ENCODE assay signal across 26 cellular contexts in genomic region chr16:23539984-23540816, GRCh38. TPM values are rescaled to one million over a fixed set of nuclear protein-coding genes. Genes with fewer than 3 reads are reported as not detected.
DNase-seq lines count a peak whose midpoint lies in the region; ATAC-seq and TF ChIP-seq lines count a peak whose summit lies in the region.
"Had no signal": no experiment of that assay in that cellular context is flagged by ENCODE, and none has a peak within 500 bp of the region (broad histone marks: within the 10 kb centered on the region; RNA-seq: fewer than 3 reads in every experiment).

No MANE protein-coding gene starts in this region.

- DNase-seq in DMS153 (lab: John Stamatoyannopoulos, UW) (peak; percentile 88), NCI-H2196 (lab: John Stamatoyannopoulos, UW; ENCODE audit: unreplicated experiment) (peak; percentile 39), WTC11 (ENCODE audit: low spot score) (no peak), right lobe of liver (no peak), colonic mucosa (no peak)
- no peak for DNase-seq in central memory CD4-positive, alpha-beta T cell
- no peak for DNase-seq in activated CD4-positive, alpha-beta T cell treated with anti-CD3 and anti-CD28 coated beads for 36 hours
- no peak for DNase-seq in stimulated activated naive CD8-positive, alpha-beta T cell treated with anti-CD3 and anti-CD28 coated beads, Interleukin-15, amount 100 ng/mL, for 72 hours
- DNase-seq: activated CD4-positive, alpha-beta T cell treated with anti-CD3 and anti-CD28 coated beads, Interleukin-2, amount 50 U/mL, for 48 hours; activated effector memory CD4-positive, alpha-beta T cell treated with anti-CD3 and anti-CD28 coated beads, Interleukin-2, amount 50 U/mL, for 16 hours; adrenal gland; foreskin melanocyte; GF-D8; GM23248; kidney glomerular epithelial cell; NCI-H1105 treated with DMSO at 0.1 percent for 48 hours; NCI-H69; OCI-M1; stimulated activated naive CD4-positive, alpha-beta T cell treated with Interleukin-2 at 50 U/mL for 16 hours; T-helper 2 cell; tibial artery; WERI-Rb-1 had no signal

- H3K9me3 ChIP-seq in right lobe of liver (no peaks in the 10 kb centered on the region), colonic mucosa (no peaks in the 10 kb centered on the region)
- H3K9me3 ChIP-seq: adrenal gland, tibial artery had no signal

- no peaks in the 10 kb centered on the region for H3K27me3 ChIP-seq in right lobe of liver
- H3K27me3 ChIP-seq in colonic mucosa = no peaks in the 10 kb centered on the region
- H3K27me3 ChIP-seq: adrenal gland, cardiac muscle cell, tibial artery had no signal

- 64% methylated on average over 6 of the region's 11 CpGs for WGBS in right lobe of liver (ENCODE audit: insufficient coverage, low coverage, low lambda C conversion rate, missing lambda C conversion rate)

- ATAC-seq in WTC11 (no peak), right lobe of liver (peak; percentile 71 to 95 (median 84))
- ATAC-seq in activated CD4-positive, alpha-beta T cell treated with anti-CD3 and anti-CD28 coated beads for 36 hours = no peak
- ATAC-seq in stimulated activated naive CD8-positive, alpha-beta T cell treated with anti-CD3 and anti-CD28 coated beads, Interleukin-15, amount 100 ng/mL, for 72 hours = no peak
- ATAC-seq: GM12878 had no signal

- H3K27ac ChIP-seq in right lobe of liver (peak overlapping the region in 1 of 3 donors; percentile 42), colonic mucosa (no peak overlapping the region)
- H3K27ac ChIP-seq: cardiac muscle cell, tibial artery, WERI-Rb-1 had no signal

- CTCF ChIA-PET in WTC11 (lab: Charles Lee) = no interaction called here
- CTCF ChIA-PET in activated CD4-positive, alpha-beta T cell treated with anti-CD3 and anti-CD28 coated beads for 36 hours (lab: Charles Lee) = interaction anchor here (0.6 kb wide), 1 partner anchor 138 kb away, joined by 3 read pairs; the partner anchor contains the start of gene PLK1

- POLR2A ChIA-PET in WTC11 (lab: Charles Lee) = no interaction called here
- POLR2A ChIA-PET in activated CD4-positive, alpha-beta T cell treated with anti-CD3 and anti-CD28 coated beads for 36 hours (lab: Charles Lee) = interaction anchor here (0.6 to 1.1 kb wide), 2 partner anchors 17 to 18 kb away, joined by 3 to 6 read pairs; partner anchors contain the start of genes EARS2 and UBFD1

- H3K4me3 ChIP-seq in right lobe of liver = no peak overlapping the region
- no peak overlapping the region for H3K4me3 ChIP-seq in colonic mucosa
- H3K4me3 ChIP-seq: adrenal gland, cardiac muscle cell, GM12878, GM23248, tibial artery had no signal

- intact Hi-C loops in right lobe of liver (cut with DNase I) = no loop called here
- intact Hi-C loops in activated CD4-positive, alpha-beta T cell treated with anti-CD3 and anti-CD28 coated beads for 36 hours (cut with DNase I, micrococcal nuclease) = no loop called here
- intact Hi-C loops in colonic mucosa (cut with DNase I) = no loop called here

- TF ChIP-seq CTCF in WTC11 (IDR thresholded peaks at IDR 0.05) (no peak), right lobe of liver (IDR thresholded peaks at IDR 0.05) (no peak), colonic mucosa (IDR thresholded peaks at IDR 0.05) (no peak)

- H3K9ac ChIP-seq in colonic mucosa (ENCODE audit: low read depth in 2 of 2, low read length in 2 of 2) = no peak overlapping the region
- H3K9ac ChIP-seq: GM23248 had no signal

- H3K27ac Mint-ChIP-seq in WTC11 = no peak overlapping the region
- H3K27ac Mint-ChIP-seq in activated CD4-positive, alpha-beta T cell treated with anti-CD3 and anti-CD28 coated beads for 36 hours = no peak overlapping the region
- no peak overlapping the region for H3K27ac Mint-ChIP-seq in stimulated activated naive CD8-positive, alpha-beta T cell treated with anti-CD3 and anti-CD28 coated beads, Interleukin-15, amount 100 ng/mL, for 72 hours
- H3K27ac Mint-ChIP-seq: mesothelial cell of epicardium, nephron had no signal

- no peak for TF ChIP-seq POLR2A in right lobe of liver (IDR thresholded peaks at IDR 0.05)

- H3K27me3 Mint-ChIP-seq in WTC11 (ENCODE audit: low read depth) = no peaks in the 10 kb centered on the region
- H3K27me3 Mint-ChIP-seq in activated CD4-positive, alpha-beta T cell treated with anti-CD3 and anti-CD28 coated beads for 36 hours = no peaks in the 10 kb centered on the region
- no peaks in the 10 kb centered on the region for H3K27me3 Mint-ChIP-seq in stimulated activated naive CD8-positive, alpha-beta T cell treated with anti-CD3 and anti-CD28 coated beads, Interleukin-15, amount 100 ng/mL, for 72 hours

- H3K36me3 Mint-ChIP-seq in WTC11 = peaks cover 42% of the 10 kb centered on the region
- H3K36me3 Mint-ChIP-seq in activated CD4-positive, alpha-beta T cell treated with anti-CD3 and anti-CD28 coated beads for 36 hours (ENCODE audit: low read depth) = peaks cover 30% of the 10 kb centered on the region

- H3K36me3 ChIP-seq in right lobe of liver (peaks cover 0 to 40% (median 12%) of the 10 kb centered on the region in 4 donors), colonic mucosa (no peaks in the 10 kb centered on the region)

- H3K9me3 Mint-ChIP-seq in WTC11 = no peaks in the 10 kb centered on the region
- H3K9me3 Mint-ChIP-seq in activated CD4-positive, alpha-beta T cell treated with anti-CD3 and anti-CD28 coated beads for 36 hours (ENCODE audit: low read depth) = no peaks in the 10 kb centered on the region
- H3K9me3 Mint-ChIP-seq in stimulated activated naive CD8-positive, alpha-beta T cell treated with anti-CD3 and anti-CD28 coated beads, Interleukin-15, amount 100 ng/mL, for 72 hours = no peaks in the 10 kb centered on the region
- H3K9me3 Mint-ChIP-seq: mesothelial cell of epicardium, nephron had no signal

- no peaks in the 10 kb centered on the region for H3K4me1 Mint-ChIP-seq in WTC11
- peaks cover 10% of the 10 kb centered on the region for H3K4me1 Mint-ChIP-seq in activated CD4-positive, alpha-beta T cell treated with anti-CD3 and anti-CD28 coated beads for 36 hours
- peaks cover 9% of the 10 kb centered on the region for H3K4me1 Mint-ChIP-seq in stimulated activated naive CD8-positive, alpha-beta T cell treated with anti-CD3 and anti-CD28 coated beads, Interleukin-15, amount 100 ng/mL, for 72 hours
- H3K4me1 Mint-ChIP-seq: mesothelial cell of epicardium, nephron had no signal

- H3K4me3 Mint-ChIP-seq in WTC11 = no peak overlapping the region
- no peak overlapping the region for H3K4me3 Mint-ChIP-seq in activated CD4-positive, alpha-beta T cell treated with anti-CD3 and anti-CD28 coated beads for 36 hours
- no peak overlapping the region for H3K4me3 Mint-ChIP-seq in stimulated activated naive CD8-positive, alpha-beta T cell treated with anti-CD3 and anti-CD28 coated beads, Interleukin-15, amount 100 ng/mL, for 72 hours
- H3K4me3 Mint-ChIP-seq: mesothelial cell of epicardium, nephron had no signal

- H3K4me1 ChIP-seq in right lobe of liver = peaks cover 0 to 4% (median 0%) of the 10 kb centered on the region in 4 donors
- H3K4me1 ChIP-seq in colonic mucosa = no peaks in the 10 kb centered on the region
- H3K4me1 ChIP-seq: tibial artery had no signal

TF ChIP-seq in WTC11, 78 proteins besides CTCF, POLR2A, EP300 and RAD21:
- TF ChIP-seq FOXP4 (CRISPR knock-in tag; IDR thresholded peaks at IDR 0.05) = no peak
- TF ChIP-seq GABPB1 (CRISPR knock-in tag; IDR thresholded peaks at IDR 0.05) = peak; percentile 99
- TF ChIP-seq CDX4 (CRISPR knock-in tag; IDR thresholded peaks at IDR 0.05; ENCODE audit: borderline replicate concordance) = no peak

RNA-seq across cellular contexts. Expression of gene EARS2, which starts 16.9 kb away (rescaled TPM):
- total RNA-seq in WTC11 (2021) (47.9 to 55.9 TPM (median 53.5 TPM) in 3 replicates), right lobe of liver (10 to 100 TPM; 14.9 to 47.7 (median 15.9) TPM), colonic mucosa (10 to 100 TPM; 12.3 to 28.7 TPM)
- total RNA-seq in activated CD4-positive, alpha-beta T cell treated with anti-CD3 and anti-CD28 coated beads for 36 hours = 10 to 100 TPM; 26.6 to 31.9 TPM

RNA-seq across cellular contexts. Expression of gene UBFD1, which starts 17.3 kb away (rescaled TPM):
- 109 to 128 TPM (median 115 TPM) in 3 replicates for total RNA-seq in WTC11 (2021)
- total RNA-seq in right lobe of liver = 10 to 100 TPM; 27.6 to 50.5 (median 37.4) TPM
- 10 to 100 TPM; 56.8 to 57.2 TPM for total RNA-seq in activated CD4-positive, alpha-beta T cell treated with anti-CD3 and anti-CD28 coated beads for 36 hours
- 10 to 100 TPM; 32.4 to 62.4 TPM for total RNA-seq in colonic mucosa

RNA-seq across cellular contexts. Expression of gene GGA2, which starts 29.9 kb away (rescaled TPM):
- 107 to 122 TPM (median 122 TPM) in 3 replicates for total RNA-seq in WTC11 (2021)
- total RNA-seq in right lobe of liver = 10 to 100 TPM; 19.2 to 31.7 (median 27.8) TPM
- 100 to 1,000 TPM in 1 of 2 experiments, 10 to 100 TPM in 1; 86.7 to 114 TPM for total RNA-seq in activated CD4-positive, alpha-beta T cell treated with anti-CD3 and anti-CD28 coated beads for 36 hours
- 10 to 100 TPM; 45.3 to 48.0 TPM for total RNA-seq in colonic mucosa

RNA-seq across cellular contexts. Expression of gene NDUFAB1, which starts 55.9 kb away (rescaled TPM):
- 146 to 189 TPM (median 156 TPM) in 3 replicates for total RNA-seq in WTC11 (2021)
- total RNA-seq in right lobe of liver = 10 to 100 TPM; 53.9 to 87.3 (median 63.9) TPM
- total RNA-seq in activated CD4-positive, alpha-beta T cell treated with anti-CD3 and anti-CD28 coated beads for 36 hours = 100 to 1,000 TPM in 1 of 2 experiments, 10 to 100 TPM in 1; 81.5 to 158 TPM
- 100 to 1,000 TPM; 136 to 212 TPM for total RNA-seq in colonic mucosa

Comparison
In these comparisons a context has a peak if more than half of its experiments do, and no peak if none do; other contexts are left out.
1. DNase-seq: peak in DMS153 (single experiment) and NCI-H2196 (single experiment); none in WTC11 (single experiment), right lobe of liver (0 of 3), central memory CD4-positive, alpha-beta T cell (single experiment), activated CD4-positive, alpha-beta T cell treated with anti-CD3 and anti-CD28 coated beads for 36 hours (single experiment), stimulated activated naive CD8-positive, alpha-beta T cell treated with anti-CD3 and anti-CD28 coated beads, Interleukin-15, amount 100 ng/mL, for 72 hours (0 of 2) and colonic mucosa (single experiment).
2. ATAC-seq: peak in right lobe of liver (4 of 4); none in WTC11 (single experiment), activated CD4-positive, alpha-beta T cell treated with anti-CD3 and anti-CD28 coated beads for 36 hours (single experiment) and stimulated activated naive CD8-positive, alpha-beta T cell treated with anti-CD3 and anti-CD28 coated beads, Interleukin-15, amount 100 ng/mL, for 72 hours (single experiment).